Comparison of ENCODE assay signal across 26 cellular contexts in the genomic region with DNA sequence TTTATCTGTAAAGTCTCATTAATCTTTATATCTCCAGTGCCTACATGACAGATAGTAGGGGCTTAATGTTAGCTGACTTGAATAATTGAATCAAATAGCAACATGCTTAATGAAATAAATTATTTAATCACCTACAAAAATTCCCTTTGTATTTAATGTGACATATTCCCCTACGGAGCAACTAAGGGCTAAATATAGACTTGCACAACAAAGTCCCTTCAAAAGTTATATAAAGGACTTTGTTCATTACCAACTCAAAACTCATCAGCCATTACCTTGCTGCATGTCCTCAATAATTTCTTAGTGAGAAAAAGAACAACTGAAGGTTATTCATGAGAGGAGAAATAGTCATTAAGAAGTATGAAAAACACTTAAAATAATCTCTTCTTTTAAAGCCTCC.
"Had no signal": no experiment of that assay in that cellular context is flagged by ENCODE, and none has a peak within 500 bp of the region (broad histone marks: within the 10 kb centered on the region; RNA-seq: fewer than 3 reads in every experiment).

No MANE protein-coding gene starts in this region.

- FAIRE-seq: endometrium, kidney had no signal

- H3K4me3 ChIP-seq: colonic mucosa, esophagus squamous epithelium, gastrocnemius medialis, hepatocyte, left lung, lower lobe of right lung, mucosa of descending colon had no signal

- H3K36me3 ChIP-seq: colonic mucosa, esophagus squamous epithelium, gastrocnemius medialis, left lung, lower lobe of right lung had no signal

- ATAC-seq: effector memory CD8-positive, alpha-beta T cell; esophagus mucosa; gastrocnemius medialis; left lung; lower lobe of right lung; mucosa of descending colon had no signal

- H3K27ac ChIP-seq: colonic mucosa, epithelial cell of prostate, esophagus squamous epithelium, gastrocnemius medialis, hepatocyte, left lung, lower lobe of right lung had no signal

- H3K27me3 ChIP-seq: colonic mucosa, esophagus squamous epithelium, gastrocnemius medialis, hepatocyte, left lung had no signal

- H3K4me1 ChIP-seq: colonic mucosa, esophagus squamous epithelium, left lung, lower lobe of right lung had no signal

- DNase-seq: colonic mucosa; cortex of kidney; effector CD8-positive, alpha-beta T cell; effector memory CD8-positive, alpha-beta T cell; endodermal cell; erythroblast; esophagus squamous epithelium; foreskin fibroblast; foreskin melanocyte; gastrocnemius medialis; glutamatergic neuron; head of caudate nucleus; hypothalamus; immature natural killer cell; islet precursor cell; kidney; kidney glomerular epithelial cell; left lung; lower lobe of right lung; mesenchymal stem cell; naive B cell had no signal

- H3K9me3 ChIP-seq: colonic mucosa, esophagus squamous epithelium, gastrocnemius medialis, lower lobe of right lung, mucosa of descending colon had no signal
